In genomic region chr6:138242987-138243592, GRCh38 we compare ENCODE assay signal across 36 cellular contexts. TPM values are rescaled to one million over a fixed set of nuclear protein-coding genes. Genes with fewer than 3 reads are reported as not detected.
A peak's percentile ranks its signal among the peaks of the same experiment; 100 is the strongest.
DNase-seq lines count a peak whose midpoint lies in the region; ATAC-seq, FAIRE-seq and TF ChIP-seq lines count a peak whose summit lies in the region.
"Had no signal": no experiment of that assay in that cellular context is flagged by ENCODE, and none has a peak within 500 bp of the region (broad histone marks: within the 10 kb centered on the region; RNA-seq: fewer than 3 reads in every experiment).

No MANE protein-coding gene starts in this region.

- H3K4me3 ChIP-seq in bronchial epithelial cell (ENCODE audit: low read depth, low read length) (no peak overlapping the region), pancreas (no peak overlapping the region), adrenal gland (no peak overlapping the region)
- H3K4me3 ChIP-seq: cardiac muscle cell, GM23248, tibial nerve had no signal

- H3K27me3 Mint-ChIP-seq in activated CD8-positive, alpha-beta T cell treated with anti-CD3 and anti-CD28 coated beads, Interleukin-2, amount 10 ng/mL, durations not matched to agents 7 days and 5 days (ENCODE audit: low read depth), result peaks cover 6% of the 10 kb centered on the region

- no peaks in the 10 kb centered on the region for H3K36me3 Mint-ChIP-seq in activated CD8-positive, alpha-beta T cell treated with anti-CD3 and anti-CD28 coated beads, Interleukin-2, amount 10 ng/mL, durations not matched to agents 7 days and 5 days (ENCODE audit: low read depth)
- H3K36me3 Mint-ChIP-seq: activated naive CD8-positive, alpha-beta T cell treated with anti-CD3 and anti-CD28 coated beads for 36 hours; naive thymus-derived CD8-positive, alpha-beta T cell had no signal

- H3K4me3 Mint-ChIP-seq in activated CD8-positive, alpha-beta T cell treated with anti-CD3 and anti-CD28 coated beads, Interleukin-2, amount 10 ng/mL, durations not matched to agents 7 days and 5 days, result no peak overlapping the region
- H3K4me3 Mint-ChIP-seq: activated naive CD8-positive, alpha-beta T cell treated with anti-CD3 and anti-CD28 coated beads for 36 hours; naive thymus-derived CD8-positive, alpha-beta T cell had no signal

- no peak overlapping the region for H3K27ac Mint-ChIP-seq in activated CD8-positive, alpha-beta T cell treated with anti-CD3 and anti-CD28 coated beads, Interleukin-2, amount 10 ng/mL, durations not matched to agents 7 days and 5 days
- H3K27ac Mint-ChIP-seq: activated naive CD8-positive, alpha-beta T cell treated with anti-CD3 and anti-CD28 coated beads for 36 hours; naive thymus-derived CD8-positive, alpha-beta T cell had no signal

- FAIRE-seq in bronchial epithelial cell (lab: Jason Lieb, UNC), result no peak
- FAIRE-seq in pancreas (lab: Jason Lieb, UNC), result no peak

- POLR2A ChIA-PET in activated CD8-positive, alpha-beta T cell treated with anti-CD3 and anti-CD28 coated beads, Interleukin-2, amount 10 ng/mL, durations not matched to agents 7 days and 5 days (lab: Charles Lee), result no interaction called here

- no peaks in the 10 kb centered on the region for H3K4me1 Mint-ChIP-seq in activated CD8-positive, alpha-beta T cell treated with anti-CD3 and anti-CD28 coated beads, Interleukin-2, amount 10 ng/mL, durations not matched to agents 7 days and 5 days (ENCODE audit: low read depth)
- H3K4me1 Mint-ChIP-seq: activated naive CD8-positive, alpha-beta T cell treated with anti-CD3 and anti-CD28 coated beads for 36 hours; naive thymus-derived CD8-positive, alpha-beta T cell had no signal

- no peaks in the 10 kb centered on the region for H3K9me3 ChIP-seq in pancreas
- H3K9me3 ChIP-seq in adrenal gland (replicated peaks in 1 of 3), result no peaks in the 10 kb centered on the region
- H3K9me3 ChIP-seq: Caco-2, tibial nerve had no signal

- peak overlapping the region; percentile 43 to 75 (median 47) for H3K27ac ChIP-seq in pancreas
- no peak overlapping the region for H3K27ac ChIP-seq in adrenal gland
- H3K27ac ChIP-seq: cardiac muscle cell, GM23248, tibial nerve had no signal

- no peaks in the 10 kb centered on the region for H3K36me3 ChIP-seq in bronchial epithelial cell (ENCODE audit: control insufficient read depth, insufficient read depth, low read length)
- H3K36me3 ChIP-seq in pancreas, result no peaks in the 10 kb centered on the region
- H3K36me3 ChIP-seq in adrenal gland (replicated peaks in 1 of 2), result no peaks in the 10 kb centered on the region
- H3K36me3 ChIP-seq: cardiac muscle cell, tibial nerve had no signal

- H3K4me1 ChIP-seq in pancreas, result peaks cover 13 to 53% (median 42%) of the 10 kb centered on the region in 3 donors
- no peaks in the 10 kb centered on the region for H3K4me1 ChIP-seq in adrenal gland (replicated peaks in 1 of 2)
- H3K4me1 ChIP-seq: Caco-2, tibial nerve had no signal

- ATAC-seq in pancreas, result peak; percentile 79 to 90 (median 82)
- no peak for ATAC-seq in activated CD8-positive, alpha-beta T cell treated with anti-CD3 and anti-CD28 coated beads, Interleukin-2, amount 10 ng/mL, durations not matched to agents 7 days and 5 days
- ATAC-seq: esophagus mucosa; HepG2; naive thymus-derived CD8-positive, alpha-beta T cell had no signal

- H3K27me3 ChIP-seq in bronchial epithelial cell (ENCODE audit: control insufficient read depth, insufficient read depth, low read length) (no peaks in the 10 kb centered on the region), pancreas (no peaks in the 10 kb centered on the region), adrenal gland (no peaks in the 10 kb centered on the region)
- H3K27me3 ChIP-seq: tibial nerve had no signal

- H3K9me3 Mint-ChIP-seq in activated CD8-positive, alpha-beta T cell treated with anti-CD3 and anti-CD28 coated beads, Interleukin-2, amount 10 ng/mL, durations not matched to agents 7 days and 5 days (ENCODE audit: insufficient read depth), result no peaks in the 10 kb centered on the region
- H3K9me3 Mint-ChIP-seq: activated naive CD8-positive, alpha-beta T cell treated with anti-CD3 and anti-CD28 coated beads for 36 hours; naive thymus-derived CD8-positive, alpha-beta T cell had no signal

- CTCF ChIA-PET in activated CD8-positive, alpha-beta T cell treated with anti-CD3 and anti-CD28 coated beads, Interleukin-2, amount 10 ng/mL, durations not matched to agents 7 days and 5 days (lab: Charles Lee), result no interaction called here

- no peak for TF ChIP-seq CTCF in bronchial epithelial cell (IDR thresholded peaks at IDR 0.05; ENCODE audit: insufficient read depth, low read length, severe bottlenecking)
- no peak for TF ChIP-seq CTCF in pancreas (IDR thresholded peaks at IDR 0.05)
- TF ChIP-seq CTCF in adrenal gland (IDR thresholded peaks at IDR 0.05), result no peak

- 35 to 38% methylated on average over 4 of the region's 4 CpGs for WGBS in pancreas, 2 donors
- WGBS in adrenal gland, 4 donors, result 84 to 85% (median 84%) methylated on average over 4 of the region's 4 CpGs

- intact Hi-C loops in pancreas (cut with DNase I), result no loop called here
- intact Hi-C loops in adrenal gland (cut with DNase I), result no loop called here

- DNase-seq in DMS53 treated with DMSO at 0.1 percent for 48 hours (lab: John Stamatoyannopoulos, UW; ENCODE audit: unreplicated experiment), result peak; percentile 47
- peak; percentile 93 for DNase-seq in NCI-H2171 treated with DMSO at 0.1 percent for 48 hours (lab: John Stamatoyannopoulos, UW)
- DNase-seq in bronchial epithelial cell (ENCODE audit: low read depth), result peak; percentile 15
- DNase-seq in pancreas, result peak in 1 of 6 donors; percentile 27
- no peak for DNase-seq in activated CD8-positive, alpha-beta T cell treated with anti-CD3 and anti-CD28 coated beads, Interleukin-2, amount 10 ng/mL, durations not matched to agents 7 days and 5 days
- no peak for DNase-seq in adrenal gland
- no peak for DNase-seq in DMS 273 treated with DMSO at 0.1 percent for 48 hours (lab: John Stamatoyannopoulos, UW)
- DNase-seq: activated CD4-positive, alpha-beta T cell treated with anti-CD3 and anti-CD28 coated beads for 4 hours; activated CD8-positive, alpha-beta memory T cell treated with anti-CD3 and anti-CD28 coated beads for 24 hours; activated effector memory CD4-positive, alpha-beta T cell treated with anti-CD3 and anti-CD28 coated beads, Interleukin-2, amount 50 U/mL, for 16 hours; activated naive CD8-positive, alpha-beta T cell treated with anti-CD3 and anti-CD28 coated beads for 36 hours; aorta; Caco-2; DND-41; glutamatergic neuron; GM23248; islet precursor cell; Kasumi-1; midbrain; MV-4-11; naive thymus-derived CD8-positive, alpha-beta T cell; NCI-H1694 treated with DMSO at 0.1 percent for 48 hours; NCI-H526 treated with DMSO at 0.1 percent for 48 hours; nucleus accumbens; stimulated activated CD4-positive, alpha-beta T cell treated with anti-CD3 and anti-CD28 coated beads, Interleukin-15, amount 100 ng/mL, for 24 hours; stimulated activated CD4-positive, alpha-beta T cell treated with anti-CD3 and anti-CD28 coated beads, Interleukin-4, amount 100 ng/mL, for 4 hours; SW 1271; T-helper 9 cell had no signal

- no peak for TF ChIP-seq POLR2A in adrenal gland (IDR thresholded peaks at IDR 0.05)

RNA-seq across cellular contexts. Expression of gene PBOV1, which starts 24.8 kb away (rescaled TPM):
- total RNA-seq in bronchial epithelial cell (not detected in 2 replicates), pancreas (not detected), adrenal gland (not detected)
- polyA plus RNA-seq in pancreas (not detected), adrenal gland (not detected)
- total RNA-seq in activated CD8-positive, alpha-beta T cell treated with anti-CD3 and anti-CD28 coated beads, Interleukin-2, amount 10 ng/mL, durations not matched to agents 7 days and 5 days, result not detected
- total RNA-seq: activated naive CD8-positive, alpha-beta T cell treated with anti-CD3 and anti-CD28 coated beads for 36 hours; aorta; Caco-2; cardiac muscle cell; esophagus mucosa; fibroblast of villous mesenchyme; GM23248; HepG2; lower leg skin; naive thymus-derived CD8-positive, alpha-beta T cell; pulmonary artery endothelial cell; RPMI7951; tibial nerve had no signal
- polyA plus RNA-seq: aorta; cardiac muscle cell; GM23248; HepG2; naive thymus-derived CD8-positive, alpha-beta T cell had no signal

Comparison
In these comparisons a context has a peak if more than half of its experiments do, and no peak if none do; other contexts are left out.
1. DNase-seq: peak in DMS53 treated with DMSO at 0.1 percent for 48 hours (single experiment), NCI-H2171 treated with DMSO at 0.1 percent for 48 hours (single experiment) and bronchial epithelial cell (single experiment); none in activated CD8-positive, alpha-beta T cell treated with anti-CD3 and anti-CD28 coated beads, Interleukin-2, amount 10 ng/mL, durations not matched to agents 7 days and 5 days (single experiment), adrenal gland (0 of 7) and DMS 273 treated with DMSO at 0.1 percent for 48 hours (single experiment).
2. H3K27ac ChIP-seq: peak in pancreas (4 of 4); none in adrenal gland (0 of 5).